ENCODE assay signal across 21 cellular contexts in the genomic region with DNA sequence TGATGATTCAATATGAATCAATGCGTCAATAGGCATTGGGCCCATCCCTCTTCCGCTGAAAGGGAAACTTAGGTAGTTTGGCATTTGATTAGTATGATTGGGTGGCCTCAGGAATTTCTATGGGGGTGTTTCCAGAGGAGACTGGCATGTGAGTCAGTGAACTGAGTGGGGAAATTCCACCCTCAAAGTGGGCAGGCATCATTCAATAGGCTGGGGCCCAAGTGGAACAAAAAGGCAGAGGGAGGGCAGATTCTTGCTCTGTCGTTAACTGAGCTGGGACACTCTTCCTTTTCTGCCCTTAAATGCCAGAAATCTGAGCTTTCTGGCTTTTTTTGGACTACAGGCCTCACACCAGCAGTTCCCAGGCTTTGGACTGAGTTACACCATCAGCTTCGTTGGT.
"Had no signal": no experiment of that assay in that cellular context is flagged by ENCODE, and none has a peak within 500 bp of the region (broad histone marks: within the 10 kb centered on the region; RNA-seq: fewer than 3 reads in every experiment).

No MANE protein-coding gene starts in this region.

- H3K4me3 ChIP-seq: gastrocnemius medialis, ovary, prostate gland, right atrium auricular region, thyroid gland, upper lobe of right lung had no signal

- H3K27me3 ChIP-seq: gastrocnemius medialis, ovary, right atrium auricular region, thyroid gland, upper lobe of right lung had no signal

- H3K36me3 ChIP-seq: gastrocnemius medialis, ovary, prostate gland, right atrium auricular region, thyroid gland, upper lobe of right lung had no signal

- H3K9me3 ChIP-seq: gastrocnemius medialis, ovary, prostate gland, right atrium auricular region, thyroid gland, upper lobe of right lung had no signal

- DNase-seq: activated B cell treated with CpG ODN at 0.5 μM for 24 hours; activated CD4-positive, alpha-beta T cell treated with anti-CD3 and anti-CD28 coated beads for 36 hours; activated CD4-positive, alpha-beta T cell treated with anti-CD3 and anti-CD28 coated beads, Interleukin-2, amount 50 U/mL, for 48 hours; activated effector memory CD4-positive, alpha-beta T cell treated with anti-CD3 and anti-CD28 coated beads, Interleukin-2, amount 50 U/mL, for 16 hours; activated naive CD4-positive, alpha-beta T cell treated with anti-CD3 and anti-CD28 coated beads, Interleukin-2, amount 10 ng/mL, durations not matched to agents 7 days and 5 days; activated T-cell treated with anti-CD3 and anti-CD28 coated beads, Interleukin-2, amount 50 U/mL, for 72 hours; caudate nucleus; effector CD8-positive, alpha-beta T cell; erythroblast; gastrocnemius medialis; hippocampal formation; kidney glomerular epithelial cell; left ventricle myocardium superior; ovary; stimulated activated CD4-positive, alpha-beta T cell treated with anti-CD3 and anti-CD28 coated beads, Interleukin-4, amount 100 ng/mL, for 24 hours; stimulated activated naive CD4-positive, alpha-beta T cell treated with Interleukin-2 at 50 U/mL for 16 hours; T-helper 1 cell; thyroid gland; upper lobe of right lung had no signal

- H3K4me1 ChIP-seq: gastrocnemius medialis, prostate gland, right atrium auricular region, thyroid gland, upper lobe of right lung had no signal
